ENCODE assay signal across 28 cellular contexts in genomic region chr15:80249973-80250372, GRCh38. TPM values are rescaled to one million over a fixed set of nuclear protein-coding genes. Genes with fewer than 3 reads are reported as not detected.
DNase-seq lines count a peak whose midpoint lies in the region; ATAC-seq, FAIRE-seq and TF ChIP-seq lines count a peak whose summit lies in the region.
"Had no signal": no experiment of that assay in that cellular context is flagged by ENCODE, and none has a peak within 500 bp of the region (broad histone marks: within the 10 kb centered on the region; RNA-seq: fewer than 3 reads in every experiment).

No MANE protein-coding gene starts in this region.

- H3K27me3 ChIP-seq in left ventricle myocardium inferior (ENCODE audit: low read depth) (peaks cover 74% of the 10 kb centered on the region), HepG2 (ENCODE audit: control insufficient read depth in 1 of 2, insufficient read depth in 2 of 2, low read length in 2 of 2) (peaks cover 4 to 28% of the 10 kb centered on the region in 2 experiments; a peak in 3 of 5 replicates), smooth muscle cell (ENCODE audit: low read depth) (peaks cover 94% of the 10 kb centered on the region)

- POLR2A ChIA-PET in HepG2 (lab: Yijun Ruan, JAX): no interaction called here

- no peak for TF ChIP-seq POLR2A in HepG2 (IDR thresholded peaks at IDR 0.05; ENCODE audit: insufficient read depth in 1 of 2, low read depth in 2 of 2, low read length in 2 of 2)
- no peak for TF ChIP-seq POLR2A in H54 (IDR thresholded peaks at IDR 0.05; ENCODE audit: low read depth, low read length)

- H3F3A ChIP-seq in smooth muscle cell (ENCODE audit: low read depth): no peaks in the 10 kb centered on the region

- no peaks in the 10 kb centered on the region for H3K36me3 ChIP-seq in left ventricle myocardium inferior
- H3K36me3 ChIP-seq in HepG2 (replicated peaks in 1 of 2; ENCODE audit: control insufficient read depth in 1 of 2, insufficient read depth in 2 of 2, low read length in 2 of 2): no peaks in the 10 kb centered on the region
- no peaks in the 10 kb centered on the region for H3K36me3 ChIP-seq in smooth muscle cell (ENCODE audit: low read depth)
- H3K36me3 ChIP-seq: BLaER1 treated with 17β-estradiol and CSF1 and Interleukin-3, amounts not matched to agents 10 nM and 100 nM had no signal

- peaks cover 11% of the 10 kb centered on the region for H3K4me1 ChIP-seq in left ventricle myocardium inferior
- peaks cover 71% of the 10 kb centered on the region for H3K4me1 ChIP-seq in HepG2 (ENCODE audit: insufficient read depth, low read length)
- peaks cover 6% of the 10 kb centered on the region for H3K4me1 ChIP-seq in smooth muscle cell (ENCODE audit: low read depth)

- FAIRE-seq in HepG2 (lab: Jason Lieb, UNC) (peak; percentile 52), H54 (lab: Jason Lieb, UNC) (no peak)
- FAIRE-seq: GM12892 had no signal

- 2% methylated on average over 2 of the region's 2 CpGs for WGBS in HepG2 (ENCODE audit: low lambda C conversion rate)
- WGBS in smooth muscle cell (ENCODE audit: low lambda C conversion rate): 89% methylated on average over 2 of the region's 2 CpGs

- H2AFZ ChIP-seq in HepG2 (ENCODE audit: low read length) (no peak overlapping the region), smooth muscle cell (ENCODE audit: low read depth) (no peak overlapping the region)

- peak overlapping the region; percentile 69 for H3K4me3 ChIP-seq in left ventricle myocardium inferior
- H3K4me3 ChIP-seq in HepG2 (replicated peaks in 1 of 3; ENCODE audit: insufficient read depth in 1 of 3, low read depth in 2 of 3, low read length in 3 of 3): peak overlapping the region in 2 of 3 experiments; percentile 15 to 62; a peak in 2 of 6 replicates
- H3K4me3 ChIP-seq in smooth muscle cell: peak overlapping the region; percentile 11
- H3K4me3 ChIP-seq: BLaER1 treated with 17β-estradiol and CSF1 and Interleukin-3, amounts not matched to agents 10 nM and 100 nM had no signal

- no peak for DNase-seq in left ventricle myocardium inferior
- no peak for DNase-seq in left cardiac atrium
- DNase-seq in HepG2 (ENCODE audit: low spot score): peak; percentile 27
- no peak for DNase-seq in smooth muscle cell (lab: John Stamatoyannopoulos, UW; ENCODE audit: unreplicated experiment)
- no peak for DNase-seq in H54 (ENCODE audit: insufficient read length, low spot score)
- DNase-seq in RPMI8226: no peak
- DNase-seq: Calu3; CD8-positive, alpha-beta T cell; DMS153; IMR-90; NCI-H1092 treated with DMSO at 0.1 percent for 48 hours; NCI-H1436 treated with DMSO at 0.1 percent for 48 hours; NCI-H1930; NCI-H226; NCI-H510A treated with DMSO at 0.1 percent for 48 hours; NCI-H748 treated with DMSO at 0.1 percent for 48 hours; NK-92 treated with Interleukin-12 subunit alpha and Interleukin-12 subunit beta, amount 100 ng/mL, for 24 hours; SIG-M5; SK-N-SH had no signal

- peak overlapping the region; percentile 79 for H3K27ac ChIP-seq in left ventricle myocardium inferior (replicated peaks)
- H3K27ac ChIP-seq in HepG2 (ENCODE audit: extremely low read length, insufficient read depth, low read length): no peak overlapping the region
- H3K27ac ChIP-seq in smooth muscle cell (ENCODE audit: low read depth): no peak overlapping the region
- H3K27ac ChIP-seq: 22Rv1; BLaER1 treated with 17β-estradiol and CSF1 and Interleukin-3, amounts not matched to agents 10 nM and 100 nM; HL-60; KMS-11 had no signal

- H3K9ac ChIP-seq in HepG2 (ENCODE audit: insufficient read depth, low read depth, low read length) (no peak overlapping the region), smooth muscle cell (ENCODE audit: low read depth) (no peak overlapping the region)
- H3K9ac ChIP-seq: BLaER1 treated with 17β-estradiol and CSF1 and Interleukin-3, amounts not matched to agents 10 nM and 100 nM; KMS-11; SK-N-SH had no signal

- BruUV-seq in HepG2 (replicated peaks; lab: Mats Ljungman, UMichigan): no TSS peak

- TF ChIP-seq RAD21 in HepG2 (CRISPR knock-in tag; IDR thresholded peaks at IDR 0.05): no peak

- no peak for ATAC-seq in left cardiac atrium
- ATAC-seq in HepG2: peak; percentile 25; the same call in 1 of the 3 replicates
- ATAC-seq in GM21576 (IDR thresholded peaks at IDR 0.05; ENCODE audit: unreplicated experiment): no peak
- no peak for ATAC-seq in GM21619 (IDR thresholded peaks at IDR 0.05; ENCODE audit: unreplicated experiment)
- ATAC-seq: CD8-positive, alpha-beta T cell had no signal

- intact Hi-C loops in left ventricle myocardium inferior (cut with micrococcal nuclease) (loop anchor here (10.0 kb wide), 1 partner anchor 55 kb away; no protein-coding TSS in a partner anchor), left cardiac atrium (cut with DNase I) (no loop called here), HepG2 (cut with micrococcal nuclease; ENCODE audit: unreplicated experiment) (no loop called here)

- TF ChIP-seq CTCF in left ventricle myocardium inferior (IDR thresholded peaks at IDR 0.05; ENCODE audit: borderline replicate concordance) (no peak), HepG2 (CRISPR knock-in tag; IDR thresholded peaks at IDR 0.05) (no peak), smooth muscle cell (IDR thresholded peaks at IDR 0.05; ENCODE audit: borderline replicate concordance, insufficient read depth, poor library complexity, severe bottlenecking) (no peak)

- H3K79me2 ChIP-seq in HepG2 (ENCODE audit: insufficient read depth, low read length) (no peaks in the 10 kb centered on the region), smooth muscle cell (ENCODE audit: low read depth) (no peaks in the 10 kb centered on the region)

- in situ Hi-C loops in HepG2 (cut with HindIII; ENCODE audit: extremely low pct_ligation_motif_present, low pct_unique_long_range_greater_than_20kb): loop anchor here (5.0 kb wide), 1 partner anchor 57 kb away; no protein-coding TSS in a partner anchor

- CTCF ChIA-PET in HepG2 (lab: Yijun Ruan, JAX; ENCODE audit: low intra/inter-chr PET ratio, low total read pairs): no interaction called here

- H3K9me3 ChIP-seq in left ventricle myocardium inferior (replicated peaks): no peaks in the 10 kb centered on the region
- H3K9me3 ChIP-seq in HepG2 (ENCODE audit: low read length): no peaks in the 10 kb centered on the region
- no peaks in the 10 kb centered on the region for H3K9me3 ChIP-seq in smooth muscle cell (replicated peaks; ENCODE audit: low read depth)
- H3K9me3 ChIP-seq: SK-N-SH had no signal

- TF ChIP-seq EP300 in HepG2 (IDR thresholded peaks at IDR 0.05; ENCODE audit: low read depth in 2 of 2, low read length in 2 of 2) (no peak; a peak in 1 of 4 replicates), HepG2 (CRISPR knock-in tag; IDR thresholded peaks at IDR 0.05; ENCODE audit: borderline replicate concordance) (no peak)

- H3K4me2 ChIP-seq in HepG2 (ENCODE audit: low read depth, low read length): peak overlapping the region; percentile 73
- no peak overlapping the region for H3K4me2 ChIP-seq in smooth muscle cell
- H3K4me2 ChIP-seq: BLaER1 treated with 17β-estradiol and CSF1 and Interleukin-3, amounts not matched to agents 10 nM and 100 nM; KMS-11; SK-N-SH had no signal

- H4K20me1 ChIP-seq in HepG2 (ENCODE audit: insufficient read depth, low read length): no peaks in the 10 kb centered on the region
- H4K20me1 ChIP-seq in smooth muscle cell (ENCODE audit: low read depth): no peaks in the 10 kb centered on the region

RNA-seq across cellular contexts. Expression of gene CTXND1, which starts 2.0 kb away (rescaled TPM):
- total RNA-seq in left ventricle myocardium inferior (2.1 TPM), left cardiac atrium (1 to 10 TPM in 1 of 2 donors, under 1 TPM in 1; 0.24 to 1.3 TPM), HepG2 (2016; rRNA removed; fragmentation: Illumina TruSeq; extraction: Trizol) (2.1 and 2.5 TPM in 2 replicates), smooth muscle cell (not detected in 2 replicates)
- 4.1 TPM in 2 replicates for total RNA-seq in HepG2 (2016; cell fraction: cytosol; rRNA removed; fragmentation: Illumina TruSeq; extraction: Trizol; ENCODE audit: low read depth)
- total RNA-seq in HepG2 (2016; cell fraction: insoluble cytoplasmic fraction; rRNA removed; fragmentation: Illumina TruSeq; extraction: Trizol): 1.9 and 2.3 TPM in 2 replicates
- 6.4 TPM in 2 replicates for total RNA-seq in HepG2 (2016; cell fraction: membrane; rRNA removed; fragmentation: Illumina TruSeq; extraction: Trizol)
- 1.4 and 1.7 TPM in 2 replicates for total RNA-seq in HepG2 (2016; cell fraction: nucleus; rRNA removed; fragmentation: Illumina TruSeq; extraction: Trizol)
- polyA plus RNA-seq in HepG2 (2011; rRNA removed) (0.91 and 1.2 TPM in 2 replicates), smooth muscle cell (0.06 and 0.28 TPM in 2 replicates)
- 0.81 and 1.0 TPM in 2 replicates for polyA plus RNA-seq in HepG2 (2011; cell fraction: cytosol; rRNA removed)
- 0.52 and 0.61 TPM in 2 replicates for polyA plus RNA-seq in HepG2 (2011; cell fraction: nucleus; rRNA removed)
- polyA plus RNA-seq in HepG2 (2012): 0.36 and 0.52 TPM in 2 replicates
- 5.6 and 6.2 TPM in 2 replicates for polyA plus RNA-seq in HepG2 (2016; cell fraction: cytosol; fragmentation: Illumina TruSeq; extraction: Trizol; ENCODE audit: low read depth)
- 3.3 and 4.1 TPM in 2 replicates for polyA plus RNA-seq in HepG2 (2016; cell fraction: insoluble cytoplasmic fraction; fragmentation: Illumina TruSeq; extraction: Trizol; ENCODE audit: low read depth)
- 8.7 and 9.1 TPM in 2 replicates for polyA plus RNA-seq in HepG2 (2016; cell fraction: membrane; fragmentation: Illumina TruSeq; extraction: Trizol; ENCODE audit: low read depth)
- polyA plus RNA-seq in HepG2 (2016; cell fraction: nucleus; fragmentation: Illumina TruSeq; extraction: Trizol; ENCODE audit: insufficient read depth, low read depth): 3.4 and 3.5 TPM in 2 replicates
- polyA minus RNA-seq in HepG2 (2011; rRNA and poly(A)+ RNA removed; ENCODE audit: low replicate concordance): 1.6 TPM in 1 of 2 replicates, not detected in the other
- 0.79 and 1.1 TPM in 2 replicates for polyA minus RNA-seq in HepG2 (2011; cell fraction: cytosol; rRNA and poly(A)+ RNA removed)
- polyA minus RNA-seq in HepG2 (2011; cell fraction: nucleus; rRNA and poly(A)+ RNA removed): 0.75 and 1.2 TPM in 2 replicates
- total RNA-seq: Calu3; CD8-positive, alpha-beta T cell; G401; HT-29; IMR-90 had no signal
- polyA plus RNA-seq: IMR-90, SK-N-SH had no signal

Comparison
In these comparisons a context has a peak if more than half of its experiments do, and no peak if none do; other contexts are left out.
1. H3K4me3 ChIP-seq: peak in every context shown above with its lines; median percentile 69 in left ventricle myocardium inferior; 38 in HepG2; 11 in smooth muscle cell.